Comparison of ENCODE assay signal across 1 cellular context in genomic region chr17:142876-143784, GRCh38.
TF ChIP-seq lines count a peak whose summit lies in the region.

No MANE protein-coding gene starts in this region.

TF ChIP-seq in HCT116, 20 proteins besides CTCF, POLR2A, EP300 and RAD21 (continued from another document):
- TF ChIP-seq, protein P1, sequence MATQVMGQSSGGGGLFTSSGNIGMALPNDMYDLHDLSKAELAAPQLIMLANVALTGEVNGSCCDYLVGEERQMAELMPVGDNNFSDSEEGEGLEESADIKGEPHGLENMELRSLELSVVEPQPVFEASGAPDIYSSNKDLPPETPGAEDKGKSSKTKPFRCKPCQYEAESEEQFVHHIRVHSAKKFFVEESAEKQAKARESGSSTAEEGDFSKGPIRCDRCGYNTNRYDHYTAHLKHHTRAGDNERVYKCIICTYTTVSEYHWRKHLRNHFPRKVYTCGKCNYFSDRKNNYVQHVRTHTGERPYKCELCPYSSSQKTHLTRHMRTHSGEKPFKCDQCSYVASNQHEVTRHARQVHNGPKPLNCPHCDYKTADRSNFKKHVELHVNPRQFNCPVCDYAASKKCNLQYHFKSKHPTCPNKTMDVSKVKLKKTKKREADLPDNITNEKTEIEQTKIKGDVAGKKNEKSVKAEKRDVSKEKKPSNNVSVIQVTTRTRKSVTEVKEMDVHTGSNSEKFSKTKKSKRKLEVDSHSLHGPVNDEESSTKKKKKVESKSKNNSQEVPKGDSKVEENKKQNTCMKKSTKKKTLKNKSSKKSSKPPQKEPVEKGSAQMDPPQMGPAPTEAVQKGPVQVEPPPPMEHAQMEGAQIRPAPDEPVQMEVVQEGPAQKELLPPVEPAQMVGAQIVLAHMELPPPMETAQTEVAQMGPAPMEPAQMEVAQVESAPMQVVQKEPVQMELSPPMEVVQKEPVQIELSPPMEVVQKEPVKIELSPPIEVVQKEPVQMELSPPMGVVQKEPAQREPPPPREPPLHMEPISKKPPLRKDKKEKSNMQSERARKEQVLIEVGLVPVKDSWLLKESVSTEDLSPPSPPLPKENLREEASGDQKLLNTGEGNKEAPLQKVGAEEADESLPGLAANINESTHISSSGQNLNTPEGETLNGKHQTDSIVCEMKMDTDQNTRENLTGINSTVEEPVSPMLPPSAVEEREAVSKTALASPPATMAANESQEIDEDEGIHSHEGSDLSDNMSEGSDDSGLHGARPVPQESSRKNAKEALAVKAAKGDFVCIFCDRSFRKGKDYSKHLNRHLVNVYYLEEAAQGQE (IDR thresholded peaks at IDR 0.05; ENCODE audit: low read depth), result no peak
- TF ChIP-seq ELF1 (IDR thresholded peaks at IDR 0.05; ENCODE audit: borderline replicate concordance, low read depth), result no peak
- no peak for TF ChIP-seq EZH2 (IDR thresholded peaks at IDR 0.05)
- TF ChIP-seq ZNF274 (IDR thresholded peaks at IDR 0.05; ENCODE audit: low read depth, low read length), result no peak
- no peak for TF ChIP-seq POLR2AphosphoS5 (IDR thresholded peaks at IDR 0.05; ENCODE audit: low read depth, low read length)
